Comparison of ENCODE assay signal across 16 cellular contexts in genomic region chr22:24137595-24137994, GRCh38. TPM values are rescaled to one million over a fixed set of nuclear protein-coding genes. Genes with fewer than 3 reads are reported as not detected.
A peak's percentile ranks its signal among the peaks of the same experiment; 100 is the strongest.
DNase-seq lines count a peak whose midpoint lies in the region; ATAC-seq and TF ChIP-seq lines count a peak whose summit lies in the region.
"Had no signal": no experiment of that assay in that cellular context is flagged by ENCODE, and none has a peak within 500 bp of the region (broad histone marks: within the 10 kb centered on the region; RNA-seq: fewer than 3 reads in every experiment).

No MANE protein-coding gene starts in this region.

- no peak for TF ChIP-seq POLR2A in tibial nerve (IDR thresholded peaks at IDR 0.05)

- DNase-seq in GM03348 (ENCODE audit: low spot score) (peak; percentile 81), adipocyte (ENCODE audit: low read depth) (peak; percentile 88), fibroblast of the aortic adventitia (ENCODE audit: low read depth) (peak; percentile 83), WTC11 (ENCODE audit: low spot score) (no peak), caudate nucleus (lab: John Stamatoyannopoulos, UW) (no peak), NCI-H2081 treated with DMSO at 0.1 percent for 48 hours (lab: John Stamatoyannopoulos, UW) (no peak), tibial nerve (ENCODE audit: low spot score in 2 of 2) (no peak)
- DNase-seq: activated naive CD4-positive, alpha-beta T cell; gastrocnemius medialis; islet precursor cell; Kasumi-1; NCI-H2029 treated with DMSO at 0.1 percent for 48 hours; NCI-H82; retina had no signal

- H3K4me1 ChIP-seq in adipocyte (ENCODE audit: control insufficient read depth, insufficient read depth, low read length) (peaks cover 24% of the 10 kb centered on the region), tibial nerve (peaks cover 0 to 57% (median 22%) of the 10 kb centered on the region in 4 donors)
- H3K4me1 ChIP-seq: gastrocnemius medialis had no signal

- no peak for TF ChIP-seq EP300 in tibial nerve (IDR thresholded peaks at IDR 0.05)

- no peak overlapping the region for H3K4me3 ChIP-seq in adipocyte (ENCODE audit: low read length)
- H3K4me3 ChIP-seq in fibroblast of the aortic adventitia (ENCODE audit: low read depth, low read length), result no peak overlapping the region
- no peak overlapping the region for H3K4me3 ChIP-seq in tibial nerve
- H3K4me3 ChIP-seq: gastrocnemius medialis had no signal

- POLR2A ChIA-PET in WTC11 (lab: Charles Lee), result no interaction called here

- WGBS in tibial nerve, 2 donors, result 39 to 43% methylated on average over 2 of the region's 2 CpGs

- CTCF ChIA-PET in WTC11 (lab: Charles Lee), result interaction anchor here (1.3 to 4.5 kb wide), 2 partner anchors 19 to 37 kb away, joined by 4 to 26 read pairs; no protein-coding TSS in a partner anchor

- H3K9me3 Mint-ChIP-seq in stimulated activated memory B cell treated with anti-CD40 and anti-IgM and Interleukin-4, amounts not matched to agents 10 μg/mL and 1 μg/mL and 100 μg/mL, for 72 hours, result no peaks in the 10 kb centered on the region
- H3K9me3 Mint-ChIP-seq in WTC11, result no peaks in the 10 kb centered on the region

- H3K36me3 ChIP-seq in adipocyte (ENCODE audit: control insufficient read depth, insufficient read depth, low read length, severe bottlenecking) (peaks cover 17% of the 10 kb centered on the region), tibial nerve (peaks cover 0 to 50% (median 0%) of the 10 kb centered on the region in 3 donors)

- H3K4me3 Mint-ChIP-seq in stimulated activated memory B cell treated with anti-CD40 and anti-IgM and Interleukin-4, amounts not matched to agents 10 μg/mL and 1 μg/mL and 100 μg/mL, for 72 hours, result no peak overlapping the region
- H3K4me3 Mint-ChIP-seq in WTC11, result no peak overlapping the region

- H3K27ac Mint-ChIP-seq in stimulated activated memory B cell treated with anti-CD40 and anti-IgM and Interleukin-4, amounts not matched to agents 10 μg/mL and 1 μg/mL and 100 μg/mL, for 72 hours, result peak overlapping the region; percentile 58
- no peak overlapping the region for H3K27ac Mint-ChIP-seq in WTC11

- H3K9ac ChIP-seq in adipocyte (ENCODE audit: low read length), result no peak overlapping the region

- no peak overlapping the region for H3K27ac ChIP-seq in caudate nucleus (ENCODE audit: low read depth, low read length)
- peak overlapping the region in 1 of 4 donors; percentile 28 for H3K27ac ChIP-seq in tibial nerve
- H3K27ac ChIP-seq: gastrocnemius medialis, HL-60 had no signal

- H3K36me3 Mint-ChIP-seq in stimulated activated memory B cell treated with anti-CD40 and anti-IgM and Interleukin-4, amounts not matched to agents 10 μg/mL and 1 μg/mL and 100 μg/mL, for 72 hours, result peaks cover 46% of the 10 kb centered on the region
- H3K36me3 Mint-ChIP-seq in WTC11, result peaks cover 14% of the 10 kb centered on the region

- no peak for ATAC-seq in stimulated activated memory B cell treated with anti-CD40 and anti-IgM and Interleukin-4, amounts not matched to agents 10 μg/mL and 1 μg/mL and 100 μg/mL, for 72 hours
- ATAC-seq in WTC11, result no peak
- ATAC-seq: gastrocnemius medialis had no signal

- TF ChIP-seq CTCF in fibroblast of the aortic adventitia (IDR thresholded peaks at IDR 0.05; ENCODE audit: insufficient read depth, low read length), result no peak
- no peak for TF ChIP-seq CTCF in WTC11 (IDR thresholded peaks at IDR 0.05)
- TF ChIP-seq CTCF in tibial nerve (IDR thresholded peaks at IDR 0.05), result no peak

- peaks cover 53% of the 10 kb centered on the region for H3K4me1 Mint-ChIP-seq in stimulated activated memory B cell treated with anti-CD40 and anti-IgM and Interleukin-4, amounts not matched to agents 10 μg/mL and 1 μg/mL and 100 μg/mL, for 72 hours
- peaks cover 4% of the 10 kb centered on the region; the same call in 1 of the 2 replicates for H3K4me1 Mint-ChIP-seq in WTC11

- no peaks in the 10 kb centered on the region for H3K27me3 Mint-ChIP-seq in stimulated activated memory B cell treated with anti-CD40 and anti-IgM and Interleukin-4, amounts not matched to agents 10 μg/mL and 1 μg/mL and 100 μg/mL, for 72 hours
- no peaks in the 10 kb centered on the region for H3K27me3 Mint-ChIP-seq in WTC11 (ENCODE audit: low read depth)

- H3K9me3 ChIP-seq in adipocyte (ENCODE audit: control insufficient read depth, low read length), result no peaks in the 10 kb centered on the region
- H3K9me3 ChIP-seq in tibial nerve, result no peaks in the 10 kb centered on the region
- H3K9me3 ChIP-seq: gastrocnemius medialis had no signal

- no peaks in the 10 kb centered on the region for H3K27me3 ChIP-seq in adipocyte (replicated peaks; ENCODE audit: control insufficient read depth, insufficient read depth, low read length)
- H3K27me3 ChIP-seq in tibial nerve, result no peaks in the 10 kb centered on the region
- H3K27me3 ChIP-seq: gastrocnemius medialis had no signal

TF ChIP-seq in WTC11, 78 proteins besides CTCF, POLR2A, EP300 and RAD21 (continues in another document):
- TF ChIP-seq TCF7 (CRISPR knock-in tag; IDR thresholded peaks at IDR 0.05; ENCODE audit: low read depth) (no peak), NFATC4 (CRISPR knock-in tag; IDR thresholded peaks at IDR 0.05) (no peak), ZNF219 (CRISPR knock-in tag; IDR thresholded peaks at IDR 0.05; ENCODE audit: borderline replicate concordance) (no peak), NFYB (CRISPR knock-in tag; conservative IDR thresholded peaks at IDR 0.05; ENCODE audit: low read depth) (no peak), NR1H2 (CRISPR knock-in tag; IDR thresholded peaks at IDR 0.05) (no peak), ZSCAN18 (CRISPR knock-in tag; IDR thresholded peaks at IDR 0.05) (no peak), E2F5 (CRISPR knock-in tag; IDR thresholded peaks at IDR 0.05) (no peak), CDX4 (CRISPR knock-in tag; IDR thresholded peaks at IDR 0.05; ENCODE audit: borderline replicate concordance) (no peak), MLX (CRISPR knock-in tag; IDR thresholded peaks at IDR 0.05) (no peak), HMGXB4 (CRISPR knock-in tag; IDR thresholded peaks at IDR 0.05) (no peak), NFE2L1 (CRISPR knock-in tag; IDR thresholded peaks at IDR 0.05) (no peak), MXD4 (CRISPR knock-in tag; IDR thresholded peaks at IDR 0.05; ENCODE audit: borderline replicate concordance) (no peak)

RNA-seq across cellular contexts. Expression of gene SUSD2, which starts 43.7 kb away (rescaled TPM):
- total RNA-seq in fibroblast of the aortic adventitia (ENCODE audit: low replicate concordance) (0.99 and 5.6 TPM in 2 replicates), WTC11 (2021) (0.85 to 1.1 TPM (median 0.94 TPM) in 3 replicates), tibial nerve (1 to 10 TPM; 9.0 to 9.6 (median 9.4) TPM)

Comparison
In these comparisons a context has a peak if more than half of its experiments do, and no peak if none do; other contexts are left out.
1. DNase-seq: peak in GM03348 (single experiment), adipocyte (single experiment) and fibroblast of the aortic adventitia (single experiment); none in WTC11 (single experiment), caudate nucleus (0 of 61), NCI-H2081 treated with DMSO at 0.1 percent for 48 hours (single experiment) and tibial nerve (0 of 2).